14 cellular contexts compared by ENCODE assay signal in the genomic region with DNA sequence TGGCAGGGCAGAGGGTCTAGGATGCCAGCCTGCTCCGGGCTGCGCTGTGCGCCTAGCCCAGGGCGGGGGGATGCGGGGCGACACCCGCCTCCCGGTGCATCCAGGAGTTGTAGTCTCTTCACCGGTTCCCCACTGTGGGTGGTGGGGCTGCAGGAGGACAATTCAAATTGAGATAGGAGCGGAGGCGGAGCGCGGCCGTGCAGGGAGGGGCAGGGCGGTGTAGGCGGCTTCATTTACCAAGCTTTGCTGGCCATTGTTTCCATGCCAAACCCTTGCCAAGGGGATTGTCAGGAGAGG.
"Had no signal": no experiment of that assay in that cellular context is flagged by ENCODE, and none has a peak within 500 bp of the region (broad histone marks: within the 10 kb centered on the region; RNA-seq: fewer than 3 reads in every experiment).

No MANE protein-coding gene starts in this region.

- H3K4me1 ChIP-seq: gastrocnemius medialis, heart left ventricle, lower lobe of right lung, right atrium auricular region, tibial artery, vagina had no signal

- H3K27ac ChIP-seq: cardiac muscle cell, gastrocnemius medialis, heart left ventricle, lower lobe of right lung, right atrium auricular region, tibial artery, vagina had no signal

- DNase-seq: activated CD8-positive, alpha-beta memory T cell treated with anti-CD3 and anti-CD28 coated beads, Interleukin-2, amount 50 U/mL, for 4 hours; activated CD8-positive, alpha-beta T cell treated with anti-CD3 and anti-CD28 coated beads, Interleukin-2, amount 10 ng/mL, durations not matched to agents 7 days and 5 days; activated gamma-delta T cell; activated T-cell treated with anti-CD3 and anti-CD28 coated beads, Interleukin-2, amount 50 U/mL, for 72 hours; endodermal cell; gastrocnemius medialis; heart left ventricle; lower lobe of right lung; stimulated activated CD4-positive, alpha-beta T cell treated with anti-CD3 and anti-CD28 coated beads, Interleukin-2, amount 100 ng/mL, for 48 hours; stimulated activated naive B cell treated with anti-CD40 and anti-IgM and Interleukin-4, amounts not matched to agents 10 μg/mL and 1 μg/mL and 100 μg/mL, for 72 hours; tibial artery had no signal

- H3K27me3 ChIP-seq: cardiac muscle cell, gastrocnemius medialis, right atrium auricular region, tibial artery, vagina had no signal

- H3K4me3 ChIP-seq: cardiac muscle cell, gastrocnemius medialis, lower lobe of right lung, right atrium auricular region, tibial artery, vagina had no signal

- H3K9me3 ChIP-seq: gastrocnemius medialis, lower lobe of right lung, right atrium auricular region, vagina had no signal

- H3K36me3 ChIP-seq: cardiac muscle cell, gastrocnemius medialis, heart left ventricle, lower lobe of right lung, right atrium auricular region, tibial artery, vagina had no signal
